1 cellular context compared by ENCODE assay signal in the genomic region with DNA sequence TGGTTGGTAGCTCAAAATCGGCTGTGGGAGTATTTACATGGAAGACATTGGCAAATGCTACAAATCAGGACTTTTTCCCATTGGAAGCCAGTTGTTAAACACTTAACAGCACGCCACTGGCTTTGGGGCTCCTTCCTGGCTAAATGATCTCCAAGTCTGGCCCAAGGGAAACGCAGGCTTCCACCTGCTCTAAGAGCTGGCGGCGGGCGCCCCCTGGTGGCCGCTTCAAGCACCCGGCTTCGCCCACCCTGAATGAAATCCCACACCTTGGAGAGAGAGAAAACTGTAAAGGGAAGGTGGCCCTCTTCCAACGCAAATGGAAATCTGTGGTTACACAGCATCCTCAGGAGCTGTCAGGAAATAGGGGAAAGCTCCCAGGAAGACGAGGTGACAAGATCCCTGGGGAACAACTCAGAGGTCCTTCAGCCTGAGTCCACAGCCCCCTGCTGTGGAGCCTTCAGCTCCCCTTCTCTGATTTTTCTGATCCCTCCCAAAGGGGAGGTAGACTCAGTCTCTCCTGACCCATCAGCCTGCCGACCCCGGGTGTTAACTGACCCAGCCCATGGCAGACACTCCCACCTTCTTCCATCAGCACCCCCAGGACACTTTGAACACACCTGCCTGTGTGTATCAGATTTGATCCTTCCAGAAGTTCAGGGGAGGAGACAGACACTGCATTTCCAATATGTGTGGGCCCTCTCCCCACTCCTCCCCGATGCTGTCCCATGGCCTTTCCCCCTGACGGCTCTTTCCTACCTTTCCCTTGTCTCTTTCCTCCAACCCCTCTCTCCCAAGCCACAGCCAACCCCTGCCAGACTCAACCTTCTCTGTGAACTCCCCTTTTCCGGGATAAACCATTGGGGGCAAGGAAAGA.
TF ChIP-seq lines count a peak whose summit lies in the region.

No MANE protein-coding gene starts in this region.

TF ChIP-seq in HepG2, 621 proteins besides CTCF, POLR2A, EP300 and RAD21 (continued from another document):
- no peak for TF ChIP-seq ZBTB7B (CRISPR knock-in tag; IDR thresholded peaks at IDR 0.05)
- TF ChIP-seq ZNF772 (CRISPR knock-in tag; IDR thresholded peaks at IDR 0.05), result 0 out of 2 replicates have a peak, but pooled peaks have one; percentile 43
- TF ChIP-seq, protein P1, sequence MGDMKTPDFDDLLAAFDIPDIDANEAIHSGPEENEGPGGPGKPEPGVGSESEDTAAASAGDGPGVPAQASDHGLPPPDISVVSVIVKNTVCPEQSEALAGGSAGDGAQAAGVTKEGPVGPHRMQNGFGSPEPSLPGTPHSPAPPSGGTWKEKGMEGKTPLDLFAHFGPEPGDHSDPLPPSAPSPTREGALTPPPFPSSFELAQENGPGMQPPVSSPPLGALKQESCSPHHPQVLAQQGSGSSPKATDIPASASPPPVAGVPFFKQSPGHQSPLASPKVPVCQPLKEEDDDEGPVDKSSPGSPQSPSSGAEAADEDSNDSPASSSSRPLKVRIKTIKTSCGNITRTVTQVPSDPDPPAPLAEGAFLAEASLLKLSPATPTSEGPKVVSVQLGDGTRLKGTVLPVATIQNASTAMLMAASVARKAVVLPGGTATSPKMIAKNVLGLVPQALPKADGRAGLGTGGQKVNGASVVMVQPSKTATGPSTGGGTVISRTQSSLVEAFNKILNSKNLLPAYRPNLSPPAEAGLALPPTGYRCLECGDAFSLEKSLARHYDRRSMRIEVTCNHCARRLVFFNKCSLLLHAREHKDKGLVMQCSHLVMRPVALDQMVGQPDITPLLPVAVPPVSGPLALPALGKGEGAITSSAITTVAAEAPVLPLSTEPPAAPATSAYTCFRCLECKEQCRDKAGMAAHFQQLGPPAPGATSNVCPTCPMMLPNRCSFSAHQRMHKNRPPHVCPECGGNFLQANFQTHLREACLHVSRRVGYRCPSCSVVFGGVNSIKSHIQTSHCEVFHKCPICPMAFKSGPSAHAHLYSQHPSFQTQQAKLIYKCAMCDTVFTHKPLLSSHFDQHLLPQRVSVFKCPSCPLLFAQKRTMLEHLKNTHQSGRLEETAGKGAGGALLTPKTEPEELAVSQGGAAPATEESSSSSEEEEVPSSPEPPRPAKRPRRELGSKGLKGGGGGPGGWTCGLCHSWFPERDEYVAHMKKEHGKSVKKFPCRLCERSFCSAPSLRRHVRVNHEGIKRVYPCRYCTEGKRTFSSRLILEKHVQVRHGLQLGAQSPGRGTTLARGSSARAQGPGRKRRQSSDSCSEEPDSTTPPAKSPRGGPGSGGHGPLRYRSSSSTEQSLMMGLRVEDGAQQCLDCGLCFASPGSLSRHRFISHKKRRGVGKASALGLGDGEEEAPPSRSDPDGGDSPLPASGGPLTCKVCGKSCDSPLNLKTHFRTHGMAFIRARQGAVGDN (CRISPR knock-in tag; IDR thresholded peaks at IDR 0.05), result peak; percentile 27; the same call in 1 of the 2 replicates
- TF ChIP-seq, protein P2, sequence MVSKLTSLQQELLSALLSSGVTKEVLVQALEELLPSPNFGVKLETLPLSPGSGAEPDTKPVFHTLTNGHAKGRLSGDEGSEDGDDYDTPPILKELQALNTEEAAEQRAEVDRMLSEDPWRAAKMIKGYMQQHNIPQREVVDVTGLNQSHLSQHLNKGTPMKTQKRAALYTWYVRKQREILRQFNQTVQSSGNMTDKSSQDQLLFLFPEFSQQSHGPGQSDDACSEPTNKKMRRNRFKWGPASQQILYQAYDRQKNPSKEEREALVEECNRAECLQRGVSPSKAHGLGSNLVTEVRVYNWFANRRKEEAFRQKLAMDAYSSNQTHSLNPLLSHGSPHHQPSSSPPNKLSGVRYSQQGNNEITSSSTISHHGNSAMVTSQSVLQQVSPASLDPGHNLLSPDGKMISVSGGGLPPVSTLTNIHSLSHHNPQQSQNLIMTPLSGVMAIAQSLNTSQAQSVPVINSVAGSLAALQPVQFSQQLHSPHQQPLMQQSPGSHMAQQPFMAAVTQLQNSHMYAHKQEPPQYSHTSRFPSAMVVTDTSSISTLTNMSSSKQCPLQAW (CRISPR knock-in tag; IDR thresholded peaks at IDR 0.05), result 0 out of 2 replicates have a peak, but pooled peaks have one; percentile 46
